15 cellular contexts compared by ENCODE assay signal in genomic region chr6:73538116-73538779, GRCh38. TPM values are rescaled to one million over a fixed set of nuclear protein-coding genes. Genes with fewer than 3 reads are reported as not detected.
A peak's percentile ranks its signal among the peaks of the same experiment; 100 is the strongest.
DNase-seq lines count a peak whose midpoint lies in the region; ATAC-seq lines count a peak whose summit lies in the region.
"Had no signal": no experiment of that assay in that cellular context is flagged by ENCODE, and none has a peak within 500 bp of the region (broad histone marks: within the 10 kb centered on the region; RNA-seq: fewer than 3 reads in every experiment).

No MANE protein-coding gene starts in this region.

- CTCF ChIA-PET in activated CD4-positive, alpha-beta memory T cell treated with anti-CD3 and anti-CD28 coated beads for 36 hours (lab: Charles Lee), result no interaction called here

- DNase-seq in stimulated activated CD8-positive, alpha-beta memory T cell treated with anti-CD3 and anti-CD28 coated beads, Interleukin-4, amount 100 ng/mL, for 48 hours, result peak; percentile 1
- DNase-seq in UCSD-AML1 (lab: John Stamatoyannopoulos, UW; ENCODE audit: unreplicated experiment) (no peak), mesenteric fat pad (ENCODE audit: low spot score) (no peak), NCI-H1436 treated with DMSO at 0.1 percent for 48 hours (lab: John Stamatoyannopoulos, UW) (no peak)
- DNase-seq in activated CD4-positive, alpha-beta memory T cell treated with anti-CD3 and anti-CD28 coated beads for 36 hours, result no peak
- DNase-seq: DMS153, H7, NCI-H1436, NCI-H2081, NCI-H510A treated with DMSO at 0.1 percent for 48 hours, NCI-H82 had no signal

- H3K4me3 Mint-ChIP-seq in activated CD4-positive, alpha-beta memory T cell treated with anti-CD3 and anti-CD28 coated beads for 36 hours, result no peak overlapping the region

- H3K27me3 Mint-ChIP-seq in activated CD4-positive, alpha-beta memory T cell treated with anti-CD3 and anti-CD28 coated beads for 36 hours, result no peaks in the 10 kb centered on the region

- no peaks in the 10 kb centered on the region for H3K9me3 Mint-ChIP-seq in activated CD4-positive, alpha-beta memory T cell treated with anti-CD3 and anti-CD28 coated beads for 36 hours

- no peaks in the 10 kb centered on the region for H3K36me3 Mint-ChIP-seq in activated CD4-positive, alpha-beta memory T cell treated with anti-CD3 and anti-CD28 coated beads for 36 hours

- peak; percentile 17 for ATAC-seq in GM18867 (IDR thresholded peaks at IDR 0.05; ENCODE audit: unreplicated experiment)
- ATAC-seq in GM21825 (IDR thresholded peaks at IDR 0.05; ENCODE audit: unreplicated experiment), result peak; percentile 16
- peak; percentile 19 for ATAC-seq in HG03571 (IDR thresholded peaks at IDR 0.05; ENCODE audit: unreplicated experiment)
- ATAC-seq: Panc1 had no signal

- POLR2A ChIA-PET in activated CD4-positive, alpha-beta memory T cell treated with anti-CD3 and anti-CD28 coated beads for 36 hours (lab: Charles Lee), result interaction anchor here (1.3 kb wide), 1 partner anchor 25 kb away, joined by 3 read pairs; no protein-coding TSS in a partner anchor

- intact Hi-C loops in activated CD4-positive, alpha-beta memory T cell treated with anti-CD3 and anti-CD28 coated beads for 36 hours (cut with micrococcal nuclease), result no loop called here

- no peak overlapping the region for H3K27ac Mint-ChIP-seq in activated CD4-positive, alpha-beta memory T cell treated with anti-CD3 and anti-CD28 coated beads for 36 hours

- H3K4me1 Mint-ChIP-seq in activated CD4-positive, alpha-beta memory T cell treated with anti-CD3 and anti-CD28 coated beads for 36 hours (ENCODE audit: low read depth), result no peaks in the 10 kb centered on the region

RNA-seq across cellular contexts. Expression of gene EEF1A1, which starts 17.4 kb away (rescaled TPM):
- total RNA-seq in mesenteric fat pad, result 8,244 TPM
- total RNA-seq in activated CD4-positive, alpha-beta memory T cell treated with anti-CD3 and anti-CD28 coated beads for 36 hours, result over 10,000 TPM; 16,691 to 17,144 TPM
